ENCODE assay signal across 21 cellular contexts in genomic region chr16:86145669-86146068, GRCh38.
"Had no signal": no experiment of that assay in that cellular context is flagged by ENCODE, and none has a peak within 500 bp of the region (broad histone marks: within the 10 kb centered on the region; RNA-seq: fewer than 3 reads in every experiment).

No MANE protein-coding gene starts in this region.

- H3K36me3 Mint-ChIP-seq: naive B cell had no signal

- DNase-seq: effector CD4-positive, alpha-beta T cell; endodermal cell; erythroblast; foreskin keratinocyte; head of caudate nucleus; hippocampal formation; left colon; left ventricle myocardium superior; mesenchymal stem cell; naive B cell; occipital lobe; pancreas; right cardiac atrium; small intestine; stimulated activated CD4-positive, alpha-beta T cell treated with anti-CD3 and anti-CD28 coated beads, Interleukin-12 subunit alpha, Interleukin-12 subunit beta, amount 100 ng/mL, for 4 hours; stimulated activated naive CD4-positive, alpha-beta T cell; stomach; substantia nigra; transverse colon had no signal

- H3K4me1 Mint-ChIP-seq: endodermal cell, naive B cell, nephron had no signal

- H3K4me3 Mint-ChIP-seq: endodermal cell, naive B cell, nephron had no signal

- ATAC-seq: foreskin keratinocyte, left colon, left ventricle myocardium superior, pancreas, right cardiac atrium had no signal

- H3K27ac Mint-ChIP-seq: endodermal cell, naive B cell, nephron, progenitor cell of endocrine pancreas had no signal

- H3K9me3 Mint-ChIP-seq: endodermal cell had no signal
